10 cellular contexts compared by ENCODE assay signal in the genomic region with DNA sequence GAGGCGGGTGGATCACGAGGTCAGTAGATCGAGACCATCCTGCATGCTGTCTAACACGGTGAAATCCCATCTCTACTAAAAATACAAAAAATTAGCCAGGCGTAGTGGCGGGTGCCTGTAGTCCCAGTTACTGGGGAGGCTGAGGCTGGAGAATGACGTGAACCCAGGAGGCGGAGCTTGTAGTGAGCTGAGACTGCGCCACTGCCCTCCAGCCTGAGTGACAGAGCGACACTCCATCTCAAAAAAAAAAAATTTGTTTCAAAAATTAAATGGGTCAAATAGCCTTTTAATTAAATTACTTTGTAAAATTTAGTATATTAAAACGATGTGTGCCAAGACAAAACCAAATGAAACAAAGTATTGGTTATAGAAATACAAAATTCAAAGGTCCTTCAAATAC. TPM values are rescaled to one million over a fixed set of nuclear protein-coding genes. Genes with fewer than 3 reads are reported as not detected.
"Had no signal": no experiment of that assay in that cellular context is flagged by ENCODE, and none has a peak within 500 bp of the region (broad histone marks: within the 10 kb centered on the region; RNA-seq: fewer than 3 reads in every experiment).

No MANE protein-coding gene starts in this region.

- FAIRE-seq: H1, HTR-8/SVneo had no signal

- H2AFZ ChIP-seq: GM23338 had no signal

- H3K27ac ChIP-seq: KMS-11 had no signal

- H3K4me2 ChIP-seq: GM23338, KMS-11 had no signal

- H3K4me3 ChIP-seq: GM23338 had no signal

- DNase-seq: H9, HCEC 1CT, Karpas-422, KBM-7 had no signal

- H3K9ac ChIP-seq: KMS-11 had no signal

RNA-seq across cellular contexts. Expression of gene MRC1, which starts 6.8 kb away (rescaled TPM):
- total RNA-seq: GM23338, H9, HT-29, IMR-90 had no signal
- polyA plus RNA-seq: GM23338, IMR-90 had no signal

RNA-seq across cellular contexts. Expression of gene TMEM236, which starts 50.3 kb away (rescaled TPM):
- total RNA-seq: H9, HT-29, IMR-90 had no signal
- polyA plus RNA-seq: IMR-90 had no signal
